ENCODE assay signal across 1 cellular context in the genomic region with DNA sequence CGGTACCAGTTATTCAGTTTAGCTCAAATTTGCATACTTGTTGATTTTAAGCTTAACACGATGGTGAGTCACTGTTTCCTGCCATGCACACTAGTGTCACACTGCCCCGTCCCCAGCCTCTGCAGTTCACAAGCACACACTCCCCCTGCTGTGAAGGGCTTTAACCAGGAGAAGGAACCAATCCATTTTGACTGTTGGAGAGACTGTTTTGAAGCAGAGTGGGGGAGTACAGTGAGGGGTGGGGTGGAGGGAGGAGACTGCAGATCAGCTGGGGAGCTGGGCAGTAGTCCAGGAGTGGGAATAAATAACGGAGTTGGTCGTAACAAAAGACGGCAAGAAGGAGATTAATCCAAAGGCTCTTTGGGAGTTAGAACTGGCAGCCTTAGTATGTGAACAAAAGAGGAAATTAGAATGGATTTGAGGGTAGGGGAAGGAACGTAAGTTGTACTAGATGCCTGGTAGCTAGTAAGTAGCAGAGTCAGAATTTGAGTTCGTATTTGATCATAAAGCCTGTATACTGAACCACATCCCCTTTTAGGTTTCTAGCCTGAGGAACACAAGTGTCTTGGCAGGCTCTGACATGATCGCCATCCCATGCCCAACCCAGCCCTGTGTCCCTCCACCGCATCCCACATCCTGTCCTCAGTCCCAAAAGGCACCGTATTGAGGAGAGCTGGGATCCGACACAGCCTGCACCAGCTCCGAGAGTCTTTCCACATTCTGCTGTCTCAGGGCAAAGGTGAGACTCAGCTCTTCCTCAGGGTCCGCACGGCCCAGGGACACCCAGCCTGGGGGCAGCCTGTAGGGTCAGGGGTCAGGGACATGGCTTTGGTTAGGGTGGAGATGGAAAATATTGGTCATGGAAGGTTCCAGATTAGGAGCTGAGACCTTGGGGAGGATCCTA.
TF ChIP-seq lines count a peak whose summit lies in the region.

No MANE protein-coding gene starts in this region.

TF ChIP-seq in HepG2, 621 proteins besides CTCF, POLR2A, EP300 and RAD21 (continues in another document):
- TF ChIP-seq ZNF251 (CRISPR knock-in tag; IDR thresholded peaks at IDR 0.05) (no peak), ZNF891 (CRISPR knock-in tag; IDR thresholded peaks at IDR 0.05) (peak; percentile 32; the same call in 1 of the 2 replicates), TBP (CRISPR knock-in tag; IDR thresholded peaks at IDR 0.05) (no peak), ZBTB4 (CRISPR knock-in tag; IDR thresholded peaks at IDR 0.05; ENCODE audit: borderline replicate concordance) (no peak), JUNB (CRISPR knock-in tag; IDR thresholded peaks at IDR 0.05; ENCODE audit: borderline replicate concordance) (no peak), ZNF235 (CRISPR knock-in tag; IDR thresholded peaks at IDR 0.05; ENCODE audit: borderline replicate concordance) (no peak), MAFG (CRISPR knock-in tag; IDR thresholded peaks at IDR 0.05) (no peak), FIP1L1 (IDR thresholded peaks at IDR 0.05; ENCODE audit: borderline replicate concordance, insufficient read depth, low read depth, low read length) (no peak), HOXA7 (CRISPR knock-in tag; IDR thresholded peaks at IDR 0.05) (no peak), CAMTA2 (CRISPR knock-in tag; IDR thresholded peaks at IDR 0.05; ENCODE audit: borderline replicate concordance) (no peak), NFKBIZ (CRISPR knock-in tag; IDR thresholded peaks at IDR 0.05) (no peak), MXI1 (IDR thresholded peaks at IDR 0.05; ENCODE audit: borderline replicate concordance, low read depth, low read length) (peak; percentile 38; the same call in 1 of the 3 replicates), ZNF33A (CRISPR knock-in tag; IDR thresholded peaks at IDR 0.05; ENCODE audit: borderline replicate concordance) (no peak), MIXL1 (CRISPR knock-in tag; IDR thresholded peaks at IDR 0.05) (no peak), ZNF431 (CRISPR knock-in tag; IDR thresholded peaks at IDR 0.05; ENCODE audit: borderline replicate concordance, low read depth) (no peak), ZNF326 (CRISPR knock-in tag; IDR thresholded peaks at IDR 0.05; ENCODE audit: borderline replicate concordance) (no peak), MTF1 (CRISPR knock-in tag; IDR thresholded peaks at IDR 0.05) (no peak), ZNF337 (CRISPR knock-in tag; IDR thresholded peaks at IDR 0.05; ENCODE audit: borderline replicate concordance, low read depth) (no peak), NFIC (IDR thresholded peaks at IDR 0.05; ENCODE audit: low read length) (no peak), RBFOX2 (IDR thresholded peaks at IDR 0.05; ENCODE audit: low read depth, low read length) (no peak), SAP130 (CRISPR knock-in tag; IDR thresholded peaks at IDR 0.05; ENCODE audit: low read depth) (peak; percentile 38; the same call in 1 of the 2 replicates), SRY (CRISPR knock-in tag; IDR thresholded peaks at IDR 0.05) (0 out of 2 replicates have a peak, but pooled peaks have one; percentile 16), ADNP (CRISPR knock-in tag; IDR thresholded peaks at IDR 0.05) (no peak), ISL2 (CRISPR knock-in tag; IDR thresholded peaks at IDR 0.05) (no peak), DBP (CRISPR knock-in tag; IDR thresholded peaks at IDR 0.05; ENCODE audit: not compliant biosample characterization) (no peak), SOX5 (CRISPR knock-in tag; IDR thresholded peaks at IDR 0.05; ENCODE audit: borderline replicate concordance) (no peak), CREBL2 (CRISPR knock-in tag; IDR thresholded peaks at IDR 0.05; ENCODE audit: borderline replicate concordance) (no peak), YY1 (IDR thresholded peaks at IDR 0.05; ENCODE audit: insufficient read depth, insufficient replicate concordance, low read depth, low read length) (no peak), HMGA1 (CRISPR knock-in tag; conservative IDR thresholded peaks at IDR 0.05) (no peak), SOX13 (IDR thresholded peaks at IDR 0.05) (no peak), SOX13 (CRISPR knock-in tag; conservative IDR thresholded peaks at IDR 0.05 in 1 of 2, IDR thresholded peaks at IDR 0.05 in 1 of 2) (no peak), HNRNPLL (IDR thresholded peaks at IDR 0.05; ENCODE audit: low read depth, low read length, poor library complexity, severe bottlenecking) (no peak), DRAP1 (CRISPR knock-in tag; IDR thresholded peaks at IDR 0.05) (no peak), REXO4 (CRISPR knock-in tag; IDR thresholded peaks at IDR 0.05; ENCODE audit: borderline replicate concordance) (no peak), ZNF543 (CRISPR knock-in tag; IDR thresholded peaks at IDR 0.05) (no peak), ZSCAN20 (CRISPR knock-in tag; IDR thresholded peaks at IDR 0.05; ENCODE audit: borderline replicate concordance) (no peak), RARG (CRISPR knock-in tag; IDR thresholded peaks at IDR 0.05; ENCODE audit: low read depth) (no peak), DPF2 (CRISPR knock-in tag; IDR thresholded peaks at IDR 0.05; ENCODE audit: borderline replicate concordance, low read depth) (no peak), BHLHE40 (IDR thresholded peaks at IDR 0.05; ENCODE audit: low read length) (no peak), ZKSCAN8 (CRISPR knock-in tag; IDR thresholded peaks at IDR 0.05; ENCODE audit: borderline replicate concordance) (no peak), GZF1 (CRISPR knock-in tag; IDR thresholded peaks at IDR 0.05) (no peak), HNRNPH1 (optimal IDR thresholded peaks at IDR 0.05; ENCODE audit: low read depth, low read length) (no peak), GABPA (IDR thresholded peaks at IDR 0.05; ENCODE audit: low read depth, low read length) (no peak), GABPA (CRISPR knock-in tag; IDR thresholded peaks at IDR 0.05; ENCODE audit: low read depth) (no peak), ZNF782 (CRISPR knock-in tag; IDR thresholded peaks at IDR 0.05; ENCODE audit: borderline replicate concordance) (no peak), SP4 (CRISPR knock-in tag; IDR thresholded peaks at IDR 0.05) (0 out of 2 replicates have a peak, but pooled peaks have one; percentile 9)
- TF ChIP-seq, protein P1, sequence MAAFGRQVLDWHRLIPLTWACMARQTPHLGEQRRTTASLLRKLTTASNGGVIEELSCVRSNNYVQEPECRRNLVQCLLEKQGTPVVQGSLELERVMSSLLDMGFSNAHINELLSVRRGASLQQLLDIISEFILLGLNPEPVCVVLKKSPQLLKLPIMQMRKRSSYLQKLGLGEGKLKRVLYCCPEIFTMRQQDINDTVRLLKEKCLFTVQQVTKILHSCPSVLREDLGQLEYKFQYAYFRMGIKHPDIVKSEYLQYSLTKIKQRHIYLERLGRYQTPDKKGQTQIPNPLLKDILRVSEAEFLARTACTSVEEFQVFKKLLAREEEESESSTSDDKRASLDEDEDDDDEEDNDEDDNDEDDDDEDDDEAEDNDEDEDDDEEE (CRISPR knock-in tag; IDR thresholded peaks at IDR 0.05), result no peak
- TF ChIP-seq, protein P2, sequence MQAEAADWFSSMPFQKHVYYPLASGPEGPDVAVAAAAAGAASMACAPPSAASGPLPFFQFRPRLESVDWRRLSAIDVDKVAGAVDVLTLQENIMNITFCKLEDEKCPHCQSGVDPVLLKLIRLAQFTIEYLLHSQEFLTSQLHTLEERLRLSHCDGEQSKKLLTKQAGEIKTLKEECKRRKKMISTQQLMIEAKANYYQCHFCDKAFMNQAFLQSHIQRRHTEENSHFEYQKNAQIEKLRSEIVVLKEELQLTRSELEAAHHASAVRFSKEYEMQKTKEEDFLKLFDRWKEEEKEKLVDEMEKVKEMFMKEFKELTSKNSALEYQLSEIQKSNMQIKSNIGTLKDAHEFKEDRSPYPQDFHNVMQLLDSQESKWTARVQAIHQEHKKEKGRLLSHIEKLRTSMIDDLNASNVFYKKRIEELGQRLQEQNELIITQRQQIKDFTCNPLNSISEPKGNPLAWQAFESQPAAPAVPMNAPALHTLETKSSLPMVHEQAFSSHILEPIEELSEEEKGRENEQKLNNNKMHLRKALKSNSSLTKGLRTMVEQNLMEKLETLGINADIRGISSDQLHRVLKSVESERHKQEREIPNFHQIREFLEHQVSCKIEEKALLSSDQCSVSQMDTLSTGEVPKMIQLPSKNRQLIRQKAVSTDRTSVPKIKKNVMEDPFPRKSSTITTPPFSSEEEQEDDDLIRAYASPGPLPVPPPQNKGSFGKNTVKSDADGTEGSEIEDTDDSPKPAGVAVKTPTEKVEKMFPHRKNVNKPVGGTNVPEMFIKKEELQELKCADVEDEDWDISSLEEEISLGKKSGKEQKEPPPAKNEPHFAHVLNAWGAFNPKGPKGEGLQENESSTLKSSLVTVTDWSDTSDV (CRISPR knock-in tag; IDR thresholded peaks at IDR 0.05), result no peak
- TF ChIP-seq, protein P3, sequence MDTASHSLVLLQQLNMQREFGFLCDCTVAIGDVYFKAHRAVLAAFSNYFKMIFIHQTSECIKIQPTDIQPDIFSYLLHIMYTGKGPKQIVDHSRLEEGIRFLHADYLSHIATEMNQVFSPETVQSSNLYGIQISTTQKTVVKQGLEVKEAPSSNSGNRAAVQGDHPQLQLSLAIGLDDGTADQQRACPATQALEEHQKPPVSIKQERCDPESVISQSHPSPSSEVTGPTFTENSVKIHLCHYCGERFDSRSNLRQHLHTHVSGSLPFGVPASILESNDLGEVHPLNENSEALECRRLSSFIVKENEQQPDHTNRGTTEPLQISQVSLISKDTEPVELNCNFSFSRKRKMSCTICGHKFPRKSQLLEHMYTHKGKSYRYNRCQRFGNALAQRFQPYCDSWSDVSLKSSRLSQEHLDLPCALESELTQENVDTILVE (CRISPR knock-in tag; IDR thresholded peaks at IDR 0.05), result no peak
- TF ChIP-seq, protein P4, sequence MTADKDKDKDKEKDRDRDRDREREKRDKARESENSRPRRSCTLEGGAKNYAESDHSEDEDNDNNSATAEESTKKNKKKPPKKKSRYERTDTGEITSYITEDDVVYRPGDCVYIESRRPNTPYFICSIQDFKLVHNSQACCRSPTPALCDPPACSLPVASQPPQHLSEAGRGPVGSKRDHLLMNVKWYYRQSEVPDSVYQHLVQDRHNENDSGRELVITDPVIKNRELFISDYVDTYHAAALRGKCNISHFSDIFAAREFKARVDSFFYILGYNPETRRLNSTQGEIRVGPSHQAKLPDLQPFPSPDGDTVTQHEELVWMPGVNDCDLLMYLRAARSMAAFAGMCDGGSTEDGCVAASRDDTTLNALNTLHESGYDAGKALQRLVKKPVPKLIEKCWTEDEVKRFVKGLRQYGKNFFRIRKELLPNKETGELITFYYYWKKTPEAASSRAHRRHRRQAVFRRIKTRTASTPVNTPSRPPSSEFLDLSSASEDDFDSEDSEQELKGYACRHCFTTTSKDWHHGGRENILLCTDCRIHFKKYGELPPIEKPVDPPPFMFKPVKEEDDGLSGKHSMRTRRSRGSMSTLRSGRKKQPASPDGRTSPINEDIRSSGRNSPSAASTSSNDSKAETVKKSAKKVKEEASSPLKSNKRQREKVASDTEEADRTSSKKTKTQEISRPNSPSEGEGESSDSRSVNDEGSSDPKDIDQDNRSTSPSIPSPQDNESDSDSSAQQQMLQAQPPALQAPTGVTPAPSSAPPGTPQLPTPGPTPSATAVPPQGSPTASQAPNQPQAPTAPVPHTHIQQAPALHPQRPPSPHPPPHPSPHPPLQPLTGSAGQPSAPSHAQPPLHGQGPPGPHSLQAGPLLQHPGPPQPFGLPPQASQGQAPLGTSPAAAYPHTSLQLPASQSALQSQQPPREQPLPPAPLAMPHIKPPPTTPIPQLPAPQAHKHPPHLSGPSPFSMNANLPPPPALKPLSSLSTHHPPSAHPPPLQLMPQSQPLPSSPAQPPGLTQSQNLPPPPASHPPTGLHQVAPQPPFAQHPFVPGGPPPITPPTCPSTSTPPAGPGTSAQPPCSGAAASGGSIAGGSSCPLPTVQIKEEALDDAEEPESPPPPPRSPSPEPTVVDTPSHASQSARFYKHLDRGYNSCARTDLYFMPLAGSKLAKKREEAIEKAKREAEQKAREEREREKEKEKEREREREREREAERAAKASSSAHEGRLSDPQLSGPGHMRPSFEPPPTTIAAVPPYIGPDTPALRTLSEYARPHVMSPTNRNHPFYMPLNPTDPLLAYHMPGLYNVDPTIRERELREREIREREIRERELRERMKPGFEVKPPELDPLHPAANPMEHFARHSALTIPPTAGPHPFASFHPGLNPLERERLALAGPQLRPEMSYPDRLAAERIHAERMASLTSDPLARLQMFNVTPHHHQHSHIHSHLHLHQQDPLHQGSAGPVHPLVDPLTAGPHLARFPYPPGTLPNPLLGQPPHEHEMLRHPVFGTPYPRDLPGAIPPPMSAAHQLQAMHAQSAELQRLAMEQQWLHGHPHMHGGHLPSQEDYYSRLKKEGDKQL (CRISPR knock-in tag; IDR thresholded peaks at IDR 0.05; ENCODE audit: low read depth), result no peak
